In genomic region chr3:129834580-129834979, GRCh38 we compare ENCODE assay signal across 23 cellular contexts.
"Had no signal": no experiment of that assay in that cellular context is flagged by ENCODE, and none has a peak within 500 bp of the region (broad histone marks: within the 10 kb centered on the region; RNA-seq: fewer than 3 reads in every experiment).

No MANE protein-coding gene starts in this region.

- ATAC-seq: activated CD4-positive, alpha-beta T cell treated with anti-CD3 and anti-CD28 coated beads for 36 hours; activated naive CD8-positive, alpha-beta T cell treated with anti-CD3 and anti-CD28 coated beads, Interleukin-2, amount 50 U/mL, for 24 hours; activated T-cell treated with anti-CD3 and anti-CD28 coated beads, Interleukin-2, amount 50 U/mL, for 72 hours; body of pancreas; right lobe of liver; WTC11 had no signal

- H2AFZ ChIP-seq: parathyroid adenoma had no signal

- H3K4me1 ChIP-seq: right lobe of liver, uterus had no signal

- H3K9me3 ChIP-seq: body of pancreas, left ventricle myocardium inferior, right lobe of liver, testis, uterus had no signal

- H3K4me2 ChIP-seq: smooth muscle cell had no signal

- H3K9ac ChIP-seq: parathyroid adenoma had no signal

- H3K4me3 ChIP-seq: body of pancreas, left ventricle myocardium inferior, right lobe of liver, smooth muscle cell, testis, uterus had no signal

- H3K27ac ChIP-seq: body of pancreas, left ventricle myocardium inferior, parathyroid adenoma, right lobe of liver, testis, uterus had no signal

- DNase-seq: activated CD4-positive, alpha-beta T cell treated with anti-CD3 and anti-CD28 coated beads for 36 hours; activated CD4-positive, alpha-beta T cell treated with anti-CD3 and anti-CD28 coated beads, Interleukin-2, amount 50 U/mL, for 48 hours; activated effector memory CD4-positive, alpha-beta T cell treated with anti-CD3 and anti-CD28 coated beads, Interleukin-2, amount 50 U/mL, for 16 hours; activated naive CD4-positive, alpha-beta T cell treated with anti-CD3 and anti-CD28 coated beads, Interleukin-2, amount 50 U/mL, for 16 hours; activated naive CD8-positive, alpha-beta T cell treated with anti-CD3 and anti-CD28 coated beads, Interleukin-2, amount 50 U/mL, for 24 hours; activated T-cell treated with anti-CD3 and anti-CD28 coated beads, Interleukin-2, amount 50 U/mL, for 72 hours; anterior cingulate cortex; body of pancreas; effector CD4-positive, alpha-beta T cell; head of caudate nucleus; hypothalamus; left ventricle myocardium inferior; midbrain; right lobe of liver; stimulated activated CD4-positive, alpha-beta T cell treated with anti-CD3 and anti-CD28 coated beads, Interleukin-4, amount 100 ng/mL, for 1 hour; stimulated activated naive CD4-positive, alpha-beta T cell; T-helper 1 cell; T-helper 9 cell; testis; uterus had no signal

- H3K36me3 ChIP-seq: left ventricle myocardium inferior, right lobe of liver, uterus had no signal

- H3K27me3 ChIP-seq: body of pancreas, right lobe of liver, testis, uterus had no signal
